17 cellular contexts compared by ENCODE assay signal in genomic region chr1:51220548-51220947, GRCh38. TPM values are rescaled to one million over a fixed set of nuclear protein-coding genes. Genes with fewer than 3 reads are reported as not detected.
DNase-seq lines count a peak whose midpoint lies in the region; ATAC-seq and TF ChIP-seq lines count a peak whose summit lies in the region.
"Had no signal": no experiment of that assay in that cellular context is flagged by ENCODE, and none has a peak within 500 bp of the region (broad histone marks: within the 10 kb centered on the region; RNA-seq: fewer than 3 reads in every experiment).

No MANE protein-coding gene starts in this region.

- H3K27ac Mint-ChIP-seq in T-helper 17 cell (peak overlapping the region; percentile 14), mesothelial cell of epicardium (no peak overlapping the region)

- TF ChIP-seq EP300 in tibial nerve (IDR thresholded peaks at IDR 0.05): no peak

- H3K9me3 ChIP-seq in T-helper 17 cell (ENCODE audit: control insufficient read depth, low read length, poor library complexity, severe bottlenecking): no peaks in the 10 kb centered on the region
- H3K9me3 ChIP-seq in tibial nerve: no peaks in the 10 kb centered on the region
- H3K9me3 ChIP-seq: A549 had no signal

- TF ChIP-seq CTCF in GM13977 (IDR thresholded peaks at IDR 0.05; ENCODE audit: extremely low read depth, insufficient read depth, missing control alignments): no peak
- no peak for TF ChIP-seq CTCF in foreskin keratinocyte (conservative IDR thresholded peaks at IDR 0.05)
- no peak for TF ChIP-seq CTCF in tibial nerve (IDR thresholded peaks at IDR 0.05)
- no peak for TF ChIP-seq CTCF in mesothelial cell of epicardium (IDR thresholded peaks at IDR 0.05; ENCODE audit: unreplicated experiment)

- no peak overlapping the region for H3K4me3 ChIP-seq in tibial nerve
- H3K4me3 ChIP-seq: A549 had no signal

- in situ Hi-C loops in GM13977 (cut with MboI; ENCODE audit: low pct_unique_long_range_greater_than_20kb, low sequenced_read_pairs, unreplicated experiment): no loop called here

- 72 to 73% methylated on average over 3 of the region's 3 CpGs for WGBS in tibial nerve, 2 donors

- no peaks in the 10 kb centered on the region for H3K36me3 ChIP-seq in tibial nerve

- H3K4me1 ChIP-seq in foreskin keratinocyte: peaks cover 4% of the 10 kb centered on the region
- no peaks in the 10 kb centered on the region for H3K4me1 ChIP-seq in tibial nerve
- H3K4me1 ChIP-seq: A549 had no signal

- H3K4me1 Mint-ChIP-seq in T-helper 17 cell (peaks cover 4% of the 10 kb centered on the region), mesothelial cell of epicardium (peaks cover 6% of the 10 kb centered on the region)

- DNase-seq in AG20443 (ENCODE audit: low spot score): peak; percentile 27
- DNase-seq in GM13977 (ENCODE audit: low spot score): peak; percentile 25
- DNase-seq in T-helper 17 cell: no peak
- peak in 1 of 2 donors; percentile 25 for DNase-seq in foreskin keratinocyte
- no peak for DNase-seq in SW 1271 (lab: John Stamatoyannopoulos, UW)
- DNase-seq in tibial nerve (ENCODE audit: low spot score in 2 of 2): no peak
- no peak for DNase-seq in stimulated activated CD4-positive, alpha-beta T cell treated with anti-CD3 and anti-CD28 coated beads, Interleukin-15, amount 100 ng/mL, for 24 hours
- DNase-seq in mesothelial cell of epicardium (ENCODE audit: low spot score in 2 of 2, unreplicated experiment in 2 of 2): no peak
- DNase-seq: DMS79 treated with DMSO at 0.1 percent for 48 hours, GOT3, KBM-7, NCI-H1694 treated with DMSO at 0.1 percent for 48 hours, NCI-H774, Right ventricle myocardium superior had no signal

- peaks cover 4% of the 10 kb centered on the region for H3K9me3 Mint-ChIP-seq in mesothelial cell of epicardium

- H3K27ac ChIP-seq in foreskin keratinocyte (no peak overlapping the region), tibial nerve (no peak overlapping the region)
- H3K27ac ChIP-seq: A549 had no signal

- no peak for TF ChIP-seq POLR2A in tibial nerve (IDR thresholded peaks at IDR 0.05)

- ATAC-seq in T-helper 17 cell: no peak
- peak; percentile 40 for ATAC-seq in foreskin keratinocyte
- ATAC-seq: A549, HCT116 had no signal

- H3K27me3 ChIP-seq in foreskin keratinocyte (no peaks in the 10 kb centered on the region), tibial nerve (no peaks in the 10 kb centered on the region)

- H3K36me3 Mint-ChIP-seq in T-helper 17 cell (ENCODE audit: low read depth) (peaks cover 5% of the 10 kb centered on the region), mesothelial cell of epicardium (no peaks in the 10 kb centered on the region)
- H3K36me3 Mint-ChIP-seq: CD14-positive monocyte had no signal

- H3K4me3 Mint-ChIP-seq in T-helper 17 cell (no peak overlapping the region), mesothelial cell of epicardium (no peak overlapping the region)
- H3K4me3 Mint-ChIP-seq: CD14-positive monocyte had no signal

- H3K27me3 Mint-ChIP-seq in T-helper 17 cell: peaks cover 21% of the 10 kb centered on the region
- no peaks in the 10 kb centered on the region for H3K27me3 Mint-ChIP-seq in mesothelial cell of epicardium (ENCODE audit: low read depth)

RNA-seq across cellular contexts. Expression of gene RNF11, which starts 15.5 kb away (rescaled TPM):
- total RNA-seq in T-helper 17 cell (100 to 1,000 TPM in 1 of 2 donors, 10 to 100 TPM in 1; 69.4 to 140 TPM), foreskin keratinocyte (73.7 and 78.4 TPM in 2 replicates), tibial nerve (10 to 100 TPM; 56.7 to 84.3 (median 76.2) TPM), mesothelial cell of epicardium (68.5 to 76.7 TPM (median 71.2 TPM) in 3 replicates)
- 25.3 and 31.1 TPM in 2 replicates for polyA plus RNA-seq in foreskin keratinocyte

Comparison
In these comparisons a context has a peak if more than half of its experiments do, and no peak if none do; other contexts are left out.
1. DNase-seq: peak in AG20443 (single experiment) and GM13977 (single experiment); none in T-helper 17 cell (0 of 3), SW 1271 (0 of 2), tibial nerve (0 of 2), stimulated activated CD4-positive, alpha-beta T cell treated with anti-CD3 and anti-CD28 coated beads, Interleukin-15, amount 100 ng/mL, for 24 hours (single experiment) and mesothelial cell of epicardium (0 of 2).